Comparison of ENCODE assay signal across 22 cellular contexts in the genomic region with DNA sequence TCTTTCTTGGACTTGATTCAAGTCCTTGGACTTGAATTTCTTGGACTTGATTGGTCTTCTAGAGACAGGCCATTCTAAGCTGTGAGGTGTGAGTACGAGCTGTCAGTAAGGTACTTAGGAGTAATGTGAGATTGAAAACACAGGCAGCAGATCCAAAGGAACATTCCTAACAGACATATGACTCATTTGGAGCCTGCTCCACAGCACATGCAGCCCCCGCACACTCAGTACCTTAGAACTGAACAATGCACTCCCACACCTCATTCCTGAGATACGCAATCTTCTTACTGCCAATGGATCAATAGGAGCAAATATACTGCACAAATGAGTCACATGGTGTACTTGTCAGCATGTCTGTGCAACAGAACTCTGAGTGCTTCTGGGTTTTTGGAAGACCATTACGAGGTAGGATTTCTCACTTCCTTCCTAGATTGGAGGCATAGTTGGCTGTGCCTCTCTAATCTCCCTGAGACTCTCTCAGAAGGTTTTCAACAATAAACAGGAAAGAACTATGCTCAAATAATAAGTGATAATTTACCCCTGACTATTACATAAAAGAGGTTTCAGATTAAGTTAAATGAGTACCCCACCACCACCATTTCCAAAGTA.
A peak's percentile ranks its signal among the peaks of the same experiment; 100 is the strongest.
DNase-seq lines count a peak whose midpoint lies in the region; ATAC-seq, FAIRE-seq and TF ChIP-seq lines count a peak whose summit lies in the region.
"Had no signal": no experiment of that assay in that cellular context is flagged by ENCODE, and none has a peak within 500 bp of the region (broad histone marks: within the 10 kb centered on the region; RNA-seq: fewer than 3 reads in every experiment).

No MANE protein-coding gene starts in this region.

- no peaks in the 10 kb centered on the region for H3K36me3 ChIP-seq in tibial nerve

- TF ChIP-seq CTCF in epithelial cell of esophagus (IDR thresholded peaks at IDR 0.05; ENCODE audit: insufficient read depth, low read depth, low read length, missing control alignments) (no peak), tibial nerve (IDR thresholded peaks at IDR 0.05) (no peak)

- no peaks in the 10 kb centered on the region for H3K27me3 ChIP-seq in tibial nerve
- H3K27me3 ChIP-seq: dorsolateral prefrontal cortex, testis had no signal

- no peak overlapping the region for H3K27ac ChIP-seq in tibial nerve
- H3K27ac ChIP-seq: KMS-11, testis had no signal

- H3K4me3 ChIP-seq in epithelial cell of esophagus (ENCODE audit: low read length) (no peak overlapping the region), tibial nerve (no peak overlapping the region)
- H3K4me3 ChIP-seq: dorsolateral prefrontal cortex, testis had no signal

- peaks cover 0 to 11% (median 0%) of the 10 kb centered on the region in 4 donors for H3K9me3 ChIP-seq in tibial nerve
- H3K9me3 ChIP-seq: testis had no signal

- H3K4me1 Mint-ChIP-seq in activated naive CD4-positive, alpha-beta T cell treated with anti-CD3 and anti-CD28 coated beads for 36 hours (ENCODE audit: low read depth) = no peaks in the 10 kb centered on the region
- H3K4me1 Mint-ChIP-seq: nephron had no signal

- intact Hi-C loops in activated naive CD4-positive, alpha-beta T cell treated with anti-CD3 and anti-CD28 coated beads for 36 hours (cut with micrococcal nuclease) = no loop called here

- H3K9me3 Mint-ChIP-seq in activated naive CD4-positive, alpha-beta T cell treated with anti-CD3 and anti-CD28 coated beads for 36 hours = peaks cover 7% of the 10 kb centered on the region

- CTCF ChIA-PET in activated naive CD4-positive, alpha-beta T cell treated with anti-CD3 and anti-CD28 coated beads for 36 hours (lab: Charles Lee) = no interaction called here

- no peaks in the 10 kb centered on the region for H3K27me3 Mint-ChIP-seq in activated naive CD4-positive, alpha-beta T cell treated with anti-CD3 and anti-CD28 coated beads for 36 hours (ENCODE audit: low read depth)
- H3K27me3 Mint-ChIP-seq: activated naive CD8-positive, alpha-beta T cell; CD4-positive, alpha-beta T cell had no signal

- H3K4me3 Mint-ChIP-seq in activated naive CD4-positive, alpha-beta T cell treated with anti-CD3 and anti-CD28 coated beads for 36 hours = no peak overlapping the region
- H3K4me3 Mint-ChIP-seq: activated naive CD8-positive, alpha-beta T cell; CD4-positive, alpha-beta T cell; nephron had no signal

- TF ChIP-seq EP300 in tibial nerve (IDR thresholded peaks at IDR 0.05) = no peak

- no peaks in the 10 kb centered on the region for H3K36me3 Mint-ChIP-seq in activated naive CD4-positive, alpha-beta T cell treated with anti-CD3 and anti-CD28 coated beads for 36 hours (ENCODE audit: low read depth)

- TF ChIP-seq POLR2A in tibial nerve (IDR thresholded peaks at IDR 0.05) (no peak), H54 (IDR thresholded peaks at IDR 0.05; ENCODE audit: low read depth, low read length) (no peak)

- WGBS in tibial nerve, 2 donors = 68 to 70% methylated on average over 4 of the region's 4 CpGs

- ATAC-seq in SK-N-SH treated with all-trans-retinoic acid at 6 μM for 48 hours = no peak
- ATAC-seq: activated CD4-positive, CD25-positive, alpha-beta regulatory T cell treated with anti-CD3 and anti-CD28 coated beads, Interleukin-2, amount 50 U/mL, for 24 hours had no signal

- no peak for FAIRE-seq in H54 (lab: Jason Lieb, UNC)

- no peak overlapping the region for H3K27ac Mint-ChIP-seq in activated naive CD4-positive, alpha-beta T cell treated with anti-CD3 and anti-CD28 coated beads for 36 hours
- H3K27ac Mint-ChIP-seq: activated naive CD8-positive, alpha-beta T cell; CD4-positive, alpha-beta T cell; nephron had no signal

- H3K4me1 ChIP-seq in tibial nerve = no peaks in the 10 kb centered on the region
- H3K4me1 ChIP-seq: testis had no signal

- DNase-seq in NCI-H226 (peak; percentile 98), epithelial cell of esophagus (ENCODE audit: low read depth) (peak; percentile 94), inferior parietal cortex (ENCODE audit: extremely low spot score) (peak; percentile 59), putamen (ENCODE audit: low spot score) (peak; percentile 83), tibial nerve (ENCODE audit: low spot score in 2 of 2) (no peak), H54 (ENCODE audit: insufficient read length, low spot score) (no peak)
- DNase-seq in activated naive CD4-positive, alpha-beta T cell treated with anti-CD3 and anti-CD28 coated beads for 36 hours = no peak
- DNase-seq: activated CD8-positive, alpha-beta memory T cell treated with anti-CD3 and anti-CD28 coated beads for 24 hours; CD4-positive, alpha-beta T cell; DMS79; erythroblast; mesenchymal stem cell; NCI-H2107; NCI-H524; stimulated activated CD4-positive, alpha-beta T cell treated with anti-CD3 and anti-CD28 coated beads, Interleukin-15, amount 100 ng/mL, for 24 hours; testis had no signal

TF ChIP-seq in SK-N-SH treated with all-trans-retinoic acid at 6 μM for 48 hours, 23 proteins besides CTCF, POLR2A, EP300 and RAD21:
- TF ChIP-seq ARNTL (CRISPR knock-in tag; IDR thresholded peaks at IDR 0.05; ENCODE audit: borderline replicate concordance, low read depth) (no peak), ESRRG (CRISPR knock-in tag; IDR thresholded peaks at IDR 0.05) (no peak), TSHZ2 (CRISPR knock-in tag; IDR thresholded peaks at IDR 0.05) (no peak), ZFP30 (CRISPR knock-in tag; IDR thresholded peaks at IDR 0.05) (no peak), GLIS3 (CRISPR knock-in tag; IDR thresholded peaks at IDR 0.05) (no peak), BACH2 (CRISPR knock-in tag; IDR thresholded peaks at IDR 0.05; ENCODE audit: borderline replicate concordance) (no peak), ZNF565 (CRISPR knock-in tag; conservative IDR thresholded peaks at IDR 0.05; ENCODE audit: low read depth) (no peak), RARB (CRISPR knock-in tag; IDR thresholded peaks at IDR 0.05) (no peak), ISL1 (CRISPR knock-in tag; IDR thresholded peaks at IDR 0.05) (no peak), ZNF70 (CRISPR knock-in tag; IDR thresholded peaks at IDR 0.05) (no peak), ZNF8 (CRISPR knock-in tag; IDR thresholded peaks at IDR 0.05) (no peak), PPARA (CRISPR knock-in tag; IDR thresholded peaks at IDR 0.05; ENCODE audit: borderline replicate concordance) (no peak), CSDC2 (CRISPR knock-in tag; IDR thresholded peaks at IDR 0.05) (no peak), TOX (CRISPR knock-in tag; IDR thresholded peaks at IDR 0.05; ENCODE audit: borderline replicate concordance) (no peak), OSR1 (CRISPR knock-in tag; IDR thresholded peaks at IDR 0.05) (no peak)
- TF ChIP-seq, protein P1, sequence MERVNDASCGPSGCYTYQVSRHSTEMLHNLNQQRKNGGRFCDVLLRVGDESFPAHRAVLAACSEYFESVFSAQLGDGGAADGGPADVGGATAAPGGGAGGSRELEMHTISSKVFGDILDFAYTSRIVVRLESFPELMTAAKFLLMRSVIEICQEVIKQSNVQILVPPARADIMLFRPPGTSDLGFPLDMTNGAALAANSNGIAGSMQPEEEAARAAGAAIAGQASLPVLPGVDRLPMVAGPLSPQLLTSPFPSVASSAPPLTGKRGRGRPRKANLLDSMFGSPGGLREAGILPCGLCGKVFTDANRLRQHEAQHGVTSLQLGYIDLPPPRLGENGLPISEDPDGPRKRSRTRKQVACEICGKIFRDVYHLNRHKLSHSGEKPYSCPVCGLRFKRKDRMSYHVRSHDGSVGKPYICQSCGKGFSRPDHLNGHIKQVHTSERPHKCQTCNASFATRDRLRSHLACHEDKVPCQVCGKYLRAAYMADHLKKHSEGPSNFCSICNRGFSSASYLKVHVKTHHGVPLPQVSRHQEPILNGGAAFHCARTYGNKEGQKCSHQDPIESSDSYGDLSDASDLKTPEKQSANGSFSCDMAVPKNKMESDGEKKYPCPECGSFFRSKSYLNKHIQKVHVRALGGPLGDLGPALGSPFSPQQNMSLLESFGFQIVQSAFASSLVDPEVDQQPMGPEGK (CRISPR knock-in tag; IDR thresholded peaks at IDR 0.05; ENCODE audit: borderline replicate concordance) = no peak
- TF ChIP-seq, protein P2, sequence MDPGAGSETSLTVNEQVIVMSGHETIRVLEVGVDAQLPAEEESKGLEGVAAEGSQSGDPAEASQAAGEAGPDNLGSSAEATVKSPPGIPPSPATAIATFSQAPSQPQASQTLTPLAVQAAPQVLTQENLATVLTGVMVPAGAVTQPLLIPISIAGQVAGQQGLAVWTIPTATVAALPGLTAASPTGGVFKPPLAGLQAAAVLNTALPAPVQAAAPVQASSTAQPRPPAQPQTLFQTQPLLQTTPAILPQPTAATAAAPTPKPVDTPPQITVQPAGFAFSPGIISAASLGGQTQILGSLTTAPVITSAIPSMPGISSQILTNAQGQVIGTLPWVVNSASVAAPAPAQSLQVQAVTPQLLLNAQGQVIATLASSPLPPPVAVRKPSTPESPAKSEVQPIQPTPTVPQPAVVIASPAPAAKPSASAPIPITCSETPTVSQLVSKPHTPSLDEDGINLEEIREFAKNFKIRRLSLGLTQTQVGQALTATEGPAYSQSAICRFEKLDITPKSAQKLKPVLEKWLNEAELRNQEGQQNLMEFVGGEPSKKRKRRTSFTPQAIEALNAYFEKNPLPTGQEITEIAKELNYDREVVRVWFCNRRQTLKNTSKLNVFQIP (CRISPR knock-in tag; IDR thresholded peaks at IDR 0.05; ENCODE audit: borderline replicate concordance, low read depth) = no peak

Comparison
In these comparisons a context has a peak if more than half of its experiments do, and no peak if none do; other contexts are left out.
1. DNase-seq: peak in NCI-H226 (single experiment), epithelial cell of esophagus (single experiment), inferior parietal cortex (single experiment) and putamen (single experiment); none in tibial nerve (0 of 2), activated naive CD4-positive, alpha-beta T cell treated with anti-CD3 and anti-CD28 coated beads for 36 hours (single experiment) and H54 (single experiment).